In the genomic region with DNA sequence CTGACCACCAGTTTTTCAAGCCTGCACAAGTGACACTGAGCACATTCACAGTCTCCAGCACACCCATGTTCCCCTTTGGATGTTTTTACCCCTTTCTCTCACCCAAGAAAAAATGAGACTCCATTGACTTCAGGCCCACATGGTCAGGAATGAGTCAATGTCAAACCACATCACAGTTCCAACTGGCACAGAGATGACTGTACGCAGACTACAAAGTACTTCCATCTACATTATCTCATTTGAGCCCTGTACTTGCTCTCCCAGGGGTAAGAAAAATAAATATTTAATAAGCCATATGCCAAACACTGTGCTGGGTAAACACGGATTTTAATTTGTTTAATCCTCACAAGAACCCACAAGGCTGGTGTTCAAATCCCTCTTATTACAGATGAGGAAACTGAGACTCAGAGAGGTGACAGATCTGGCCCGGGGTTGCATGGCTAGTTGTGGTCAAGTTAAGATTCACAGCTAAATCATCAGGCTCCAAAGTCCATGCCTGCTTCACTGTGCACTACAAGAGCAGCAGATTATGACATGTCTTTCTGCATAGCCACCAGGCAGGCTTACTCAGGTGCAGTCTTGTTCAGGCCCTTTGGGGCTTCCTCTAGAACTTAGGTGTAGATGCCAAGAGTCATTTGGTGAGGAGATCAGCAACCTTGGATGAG, we compare ENCODE assay signal across 12 cellular contexts.
DNase-seq lines count a peak whose midpoint lies in the region; ATAC-seq and TF ChIP-seq lines count a peak whose summit lies in the region.
"Had no signal": no experiment of that assay in that cellular context is flagged by ENCODE, and none has a peak within 500 bp of the region (broad histone marks: within the 10 kb centered on the region; RNA-seq: fewer than 3 reads in every experiment).

No MANE protein-coding gene starts in this region.

- TF ChIP-seq EP300 in esophagus muscularis mucosa (IDR thresholded peaks at IDR 0.05) = no peak

- no TSS peak for BruUV-seq in Caco-2 (replicated peaks; lab: Mats Ljungman, UMichigan)

- H3K4me3 ChIP-seq in esophagus muscularis mucosa = no peak overlapping the region
- no peak overlapping the region for H3K4me3 ChIP-seq in Caco-2 (ENCODE audit: low read depth, low read length)
- no peak overlapping the region for H3K4me3 ChIP-seq in prostate gland
- H3K4me3 ChIP-seq: thyroid gland had no signal

- no peaks in the 10 kb centered on the region for H3K27me3 Mint-ChIP-seq in Caco-2 (ENCODE audit: insufficient read depth, unreplicated experiment)

- 50% methylated on average over 3 of the region's 3 CpGs for WGBS in esophagus muscularis mucosa
- 20% methylated on average over 3 of the region's 3 CpGs for WGBS in prostate gland

- no peak overlapping the region for H3K4me3 Mint-ChIP-seq in Caco-2 (ENCODE audit: unreplicated experiment)

- no peaks in the 10 kb centered on the region for H3K4me1 Mint-ChIP-seq in Caco-2 (ENCODE audit: low read depth, unreplicated experiment)

- intact Hi-C loops in esophagus muscularis mucosa (cut with DNase I) (no loop called here), Caco-2 (cut with micrococcal nuclease; ENCODE audit: unreplicated experiment) (no loop called here), prostate gland (cut with DNase I) (no loop called here)

- CTCF ChIA-PET in Caco-2 (lab: Charles Lee) = no interaction called here

- TF ChIP-seq POLR2A in esophagus muscularis mucosa (IDR thresholded peaks at IDR 0.05; ENCODE audit: low read depth) = no peak
- TF ChIP-seq POLR2A in erythroblast (IDR thresholded peaks at IDR 0.05; ENCODE audit: low read length) = no peak
- no peak for TF ChIP-seq POLR2A in prostate gland (IDR thresholded peaks at IDR 0.05)

- H3K4me1 ChIP-seq in esophagus muscularis mucosa (no peaks in the 10 kb centered on the region), Caco-2 (no peaks in the 10 kb centered on the region), prostate gland (replicated peaks) (no peaks in the 10 kb centered on the region)
- H3K4me1 ChIP-seq: parathyroid adenoma, thyroid gland had no signal

- TF ChIP-seq CTCF in esophagus muscularis mucosa (IDR thresholded peaks at IDR 0.05) (no peak), Caco-2 (IDR thresholded peaks at IDR 0.05; ENCODE audit: insufficient read depth in 1 of 2, low read depth in 1 of 2, low read length in 1 of 2, severe bottlenecking in 1 of 2, unreplicated experiment in 1 of 2) (no peak), prostate gland (IDR thresholded peaks at IDR 0.05) (no peak)

- no peaks in the 10 kb centered on the region for H3K9me3 Mint-ChIP-seq in Caco-2 (ENCODE audit: unreplicated experiment)

- POLR2A ChIA-PET in Caco-2 (lab: Charles Lee) = no interaction called here

- peak; percentile 14 for DNase-seq in esophagus muscularis mucosa (ENCODE audit: extremely low spot score)
- DNase-seq in Caco-2 = no peak
- no peak for DNase-seq in ecto neural progenitor cell (ENCODE audit: low spot score)
- no peak for DNase-seq in erythroblast (lab: John Stamatoyannopoulos, UW)
- no peak for DNase-seq in prostate gland (ENCODE audit: low spot score)
- DNase-seq: foreskin melanocyte, NCI-H748 treated with DMSO at 0.1 percent for 48 hours, thyroid gland had no signal

- no peaks in the 10 kb centered on the region for H3K36me3 ChIP-seq in esophagus muscularis mucosa
- no peaks in the 10 kb centered on the region for H3K36me3 ChIP-seq in Caco-2 (ENCODE audit: control insufficient read depth, insufficient read depth, low read length)
- no peaks in the 10 kb centered on the region for H3K36me3 ChIP-seq in prostate gland
- H3K36me3 ChIP-seq: thyroid gland had no signal

- H3K27me3 ChIP-seq in esophagus muscularis mucosa (no peaks in the 10 kb centered on the region), Caco-2 (replicated peaks; ENCODE audit: control insufficient read depth, insufficient read depth, low read length) (no peaks in the 10 kb centered on the region), prostate gland (replicated peaks; ENCODE audit: insufficient read depth) (no peaks in the 10 kb centered on the region)
- H3K27me3 ChIP-seq: thyroid gland had no signal

- H3K27ac ChIP-seq in esophagus muscularis mucosa (replicated peaks in 1 of 4) = no peak overlapping the region
- no peak overlapping the region for H3K27ac ChIP-seq in prostate gland
- H3K27ac ChIP-seq: parathyroid adenoma, thyroid gland had no signal

- no peaks in the 10 kb centered on the region for H3K9me3 ChIP-seq in esophagus muscularis mucosa
- no peaks in the 10 kb centered on the region for H3K9me3 ChIP-seq in Caco-2
- H3K9me3 ChIP-seq in prostate gland = no peaks in the 10 kb centered on the region
- H3K9me3 ChIP-seq: thyroid gland had no signal

- no peaks in the 10 kb centered on the region for H3K36me3 Mint-ChIP-seq in Caco-2 (ENCODE audit: insufficient read depth, unreplicated experiment)

- ATAC-seq in GM18511 (IDR thresholded peaks at IDR 0.05; ENCODE audit: unreplicated experiment) (peak; percentile 96), GM21360 (IDR thresholded peaks at IDR 0.05; ENCODE audit: unreplicated experiment) (peak; percentile 99), HG03196 (IDR thresholded peaks at IDR 0.05; ENCODE audit: unreplicated experiment) (peak; percentile 93)

- H3K27ac Mint-ChIP-seq in Caco-2 (ENCODE audit: unreplicated experiment) = no peak overlapping the region
